2 cellular contexts compared by ENCODE assay signal in the genomic region with DNA sequence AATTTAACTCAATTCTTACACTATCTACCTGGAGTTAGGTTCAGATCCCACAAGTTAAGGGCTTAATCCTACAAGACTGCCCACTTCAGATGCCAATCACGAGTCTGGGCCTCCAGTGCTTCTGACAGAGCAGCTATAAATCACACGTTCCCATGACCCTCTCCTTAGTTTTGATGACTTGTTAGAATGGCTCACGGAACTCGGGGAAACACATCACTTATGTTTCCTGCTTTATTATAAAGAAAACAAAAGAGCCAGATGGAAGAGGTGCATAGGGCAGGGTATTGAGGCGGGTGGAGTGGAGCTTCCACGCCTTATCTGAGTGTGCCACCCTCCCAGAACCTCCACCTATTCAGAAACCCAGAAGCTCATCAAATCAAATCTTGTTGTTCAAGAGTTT.
TF ChIP-seq lines count a peak whose summit lies in the region.

No MANE protein-coding gene starts in this region.

TF ChIP-seq in SK-N-SH, 30 proteins besides CTCF, POLR2A, EP300 and RAD21:
- TF ChIP-seq, protein P1, sequence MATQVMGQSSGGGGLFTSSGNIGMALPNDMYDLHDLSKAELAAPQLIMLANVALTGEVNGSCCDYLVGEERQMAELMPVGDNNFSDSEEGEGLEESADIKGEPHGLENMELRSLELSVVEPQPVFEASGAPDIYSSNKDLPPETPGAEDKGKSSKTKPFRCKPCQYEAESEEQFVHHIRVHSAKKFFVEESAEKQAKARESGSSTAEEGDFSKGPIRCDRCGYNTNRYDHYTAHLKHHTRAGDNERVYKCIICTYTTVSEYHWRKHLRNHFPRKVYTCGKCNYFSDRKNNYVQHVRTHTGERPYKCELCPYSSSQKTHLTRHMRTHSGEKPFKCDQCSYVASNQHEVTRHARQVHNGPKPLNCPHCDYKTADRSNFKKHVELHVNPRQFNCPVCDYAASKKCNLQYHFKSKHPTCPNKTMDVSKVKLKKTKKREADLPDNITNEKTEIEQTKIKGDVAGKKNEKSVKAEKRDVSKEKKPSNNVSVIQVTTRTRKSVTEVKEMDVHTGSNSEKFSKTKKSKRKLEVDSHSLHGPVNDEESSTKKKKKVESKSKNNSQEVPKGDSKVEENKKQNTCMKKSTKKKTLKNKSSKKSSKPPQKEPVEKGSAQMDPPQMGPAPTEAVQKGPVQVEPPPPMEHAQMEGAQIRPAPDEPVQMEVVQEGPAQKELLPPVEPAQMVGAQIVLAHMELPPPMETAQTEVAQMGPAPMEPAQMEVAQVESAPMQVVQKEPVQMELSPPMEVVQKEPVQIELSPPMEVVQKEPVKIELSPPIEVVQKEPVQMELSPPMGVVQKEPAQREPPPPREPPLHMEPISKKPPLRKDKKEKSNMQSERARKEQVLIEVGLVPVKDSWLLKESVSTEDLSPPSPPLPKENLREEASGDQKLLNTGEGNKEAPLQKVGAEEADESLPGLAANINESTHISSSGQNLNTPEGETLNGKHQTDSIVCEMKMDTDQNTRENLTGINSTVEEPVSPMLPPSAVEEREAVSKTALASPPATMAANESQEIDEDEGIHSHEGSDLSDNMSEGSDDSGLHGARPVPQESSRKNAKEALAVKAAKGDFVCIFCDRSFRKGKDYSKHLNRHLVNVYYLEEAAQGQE (IDR thresholded peaks at IDR 0.05; ENCODE audit: low read depth, low read length) = no peak
- TF ChIP-seq SIN3A (IDR thresholded peaks at IDR 0.05; ENCODE audit: borderline replicate concordance, low read depth, low read length) = no peak
- TF ChIP-seq, protein P2, sequence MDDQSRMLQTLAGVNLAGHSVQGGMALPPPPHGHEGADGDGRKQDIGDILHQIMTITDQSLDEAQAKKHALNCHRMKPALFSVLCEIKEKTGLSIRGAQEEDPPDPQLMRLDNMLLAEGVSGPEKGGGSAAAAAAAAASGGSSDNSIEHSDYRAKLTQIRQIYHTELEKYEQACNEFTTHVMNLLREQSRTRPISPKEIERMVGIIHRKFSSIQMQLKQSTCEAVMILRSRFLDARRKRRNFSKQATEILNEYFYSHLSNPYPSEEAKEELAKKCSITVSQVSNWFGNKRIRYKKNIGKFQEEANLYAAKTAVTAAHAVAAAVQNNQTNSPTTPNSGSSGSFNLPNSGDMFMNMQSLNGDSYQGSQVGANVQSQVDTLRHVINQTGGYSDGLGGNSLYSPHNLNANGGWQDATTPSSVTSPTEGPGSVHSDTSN (IDR thresholded peaks at IDR 0.05) = no peak
- TF ChIP-seq FOXM1 (IDR thresholded peaks at IDR 0.05; ENCODE audit: low read depth) = no peak
- TF ChIP-seq GABPA (IDR thresholded peaks at IDR 0.05; ENCODE audit: low read depth) = no peak
- TF ChIP-seq MXI1 (IDR thresholded peaks at IDR 0.05; ENCODE audit: low read depth, low read length) = no peak
- no peak for TF ChIP-seq GATA2 (CRISPR knock-in tag; IDR thresholded peaks at IDR 0.05)
- no peak for TF ChIP-seq TEAD4 (IDR thresholded peaks at IDR 0.05; ENCODE audit: borderline replicate concordance, insufficient read depth)
- TF ChIP-seq MEF2A (IDR thresholded peaks at IDR 0.05; ENCODE audit: borderline replicate concordance, low read depth) = no peak
- no peak for TF ChIP-seq ELF1 (IDR thresholded peaks at IDR 0.05)
- TF ChIP-seq, protein P3, sequence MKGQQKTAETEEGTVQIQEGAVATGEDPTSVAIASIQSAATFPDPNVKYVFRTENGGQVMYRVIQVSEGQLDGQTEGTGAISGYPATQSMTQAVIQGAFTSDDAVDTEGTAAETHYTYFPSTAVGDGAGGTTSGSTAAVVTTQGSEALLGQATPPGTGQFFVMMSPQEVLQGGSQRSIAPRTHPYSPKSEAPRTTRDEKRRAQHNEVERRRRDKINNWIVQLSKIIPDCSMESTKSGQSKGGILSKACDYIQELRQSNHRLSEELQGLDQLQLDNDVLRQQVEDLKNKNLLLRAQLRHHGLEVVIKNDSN (IDR thresholded peaks at IDR 0.05; ENCODE audit: borderline replicate concordance, low read depth) = no peak
- TF ChIP-seq RCOR1 (IDR thresholded peaks at IDR 0.05; ENCODE audit: low read length) = no peak
- TF ChIP-seq, protein P4, sequence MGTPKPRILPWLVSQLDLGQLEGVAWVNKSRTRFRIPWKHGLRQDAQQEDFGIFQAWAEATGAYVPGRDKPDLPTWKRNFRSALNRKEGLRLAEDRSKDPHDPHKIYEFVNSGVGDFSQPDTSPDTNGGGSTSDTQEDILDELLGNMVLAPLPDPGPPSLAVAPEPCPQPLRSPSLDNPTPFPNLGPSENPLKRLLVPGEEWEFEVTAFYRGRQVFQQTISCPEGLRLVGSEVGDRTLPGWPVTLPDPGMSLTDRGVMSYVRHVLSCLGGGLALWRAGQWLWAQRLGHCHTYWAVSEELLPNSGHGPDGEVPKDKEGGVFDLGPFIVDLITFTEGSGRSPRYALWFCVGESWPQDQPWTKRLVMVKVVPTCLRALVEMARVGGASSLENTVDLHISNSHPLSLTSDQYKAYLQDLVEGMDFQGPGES (IDR thresholded peaks at IDR 0.05; ENCODE audit: low read depth, low read length) = no peak
- no peak for TF ChIP-seq SMC3 (IDR thresholded peaks at IDR 0.05; ENCODE audit: low read depth, low read length)
- no peak for TF ChIP-seq JUND (IDR thresholded peaks at IDR 0.05)
- no peak for TF ChIP-seq RXRA (IDR thresholded peaks at IDR 0.05; ENCODE audit: borderline replicate concordance, low read depth)
- no peak for TF ChIP-seq NRF1 (IDR thresholded peaks at IDR 0.05; ENCODE audit: low read depth, low read length)
- TF ChIP-seq FOSL2 (IDR thresholded peaks at IDR 0.05; ENCODE audit: borderline replicate concordance, low read depth) = no peak
- no peak for TF ChIP-seq TCF12 (IDR thresholded peaks at IDR 0.05)
- no peak for TF ChIP-seq FOXJ3 (CRISPR knock-in tag; IDR thresholded peaks at IDR 0.05)

TF ChIP-seq in SK-N-SH treated with all-trans-retinoic acid at 6 μM for 48 hours, 23 proteins besides CTCF, POLR2A, EP300 and RAD21 (continued from another document):
- TF ChIP-seq, protein P5, sequence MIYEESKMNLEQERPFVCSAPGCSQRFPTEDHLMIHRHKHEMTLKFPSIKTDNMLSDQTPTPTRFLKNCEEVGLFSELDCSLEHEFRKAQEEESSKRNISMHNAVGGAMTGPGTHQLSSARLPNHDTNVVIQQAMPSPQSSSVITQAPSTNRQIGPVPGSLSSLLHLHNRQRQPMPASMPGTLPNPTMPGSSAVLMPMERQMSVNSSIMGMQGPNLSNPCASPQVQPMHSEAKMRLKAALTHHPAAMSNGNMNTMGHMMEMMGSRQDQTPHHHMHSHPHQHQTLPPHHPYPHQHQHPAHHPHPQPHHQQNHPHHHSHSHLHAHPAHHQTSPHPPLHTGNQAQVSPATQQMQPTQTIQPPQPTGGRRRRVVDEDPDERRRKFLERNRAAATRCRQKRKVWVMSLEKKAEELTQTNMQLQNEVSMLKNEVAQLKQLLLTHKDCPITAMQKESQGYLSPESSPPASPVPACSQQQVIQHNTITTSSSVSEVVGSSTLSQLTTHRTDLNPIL (CRISPR knock-in tag; IDR thresholded peaks at IDR 0.05; ENCODE audit: low read depth) = no peak
- TF ChIP-seq TCF4 (CRISPR knock-in tag; IDR thresholded peaks at IDR 0.05; ENCODE audit: borderline replicate concordance) (no peak), ESRRG (CRISPR knock-in tag; IDR thresholded peaks at IDR 0.05) (no peak), PPARA (CRISPR knock-in tag; IDR thresholded peaks at IDR 0.05; ENCODE audit: borderline replicate concordance) (no peak), GLIS3 (CRISPR knock-in tag; IDR thresholded peaks at IDR 0.05) (no peak), ZNF8 (CRISPR knock-in tag; IDR thresholded peaks at IDR 0.05) (no peak), ZNF70 (CRISPR knock-in tag; IDR thresholded peaks at IDR 0.05) (no peak), ZFP30 (CRISPR knock-in tag; IDR thresholded peaks at IDR 0.05) (no peak), CSDC2 (CRISPR knock-in tag; IDR thresholded peaks at IDR 0.05) (no peak), ZFP3 (CRISPR knock-in tag; IDR thresholded peaks at IDR 0.05) (no peak)
- TF ChIP-seq, protein P6, sequence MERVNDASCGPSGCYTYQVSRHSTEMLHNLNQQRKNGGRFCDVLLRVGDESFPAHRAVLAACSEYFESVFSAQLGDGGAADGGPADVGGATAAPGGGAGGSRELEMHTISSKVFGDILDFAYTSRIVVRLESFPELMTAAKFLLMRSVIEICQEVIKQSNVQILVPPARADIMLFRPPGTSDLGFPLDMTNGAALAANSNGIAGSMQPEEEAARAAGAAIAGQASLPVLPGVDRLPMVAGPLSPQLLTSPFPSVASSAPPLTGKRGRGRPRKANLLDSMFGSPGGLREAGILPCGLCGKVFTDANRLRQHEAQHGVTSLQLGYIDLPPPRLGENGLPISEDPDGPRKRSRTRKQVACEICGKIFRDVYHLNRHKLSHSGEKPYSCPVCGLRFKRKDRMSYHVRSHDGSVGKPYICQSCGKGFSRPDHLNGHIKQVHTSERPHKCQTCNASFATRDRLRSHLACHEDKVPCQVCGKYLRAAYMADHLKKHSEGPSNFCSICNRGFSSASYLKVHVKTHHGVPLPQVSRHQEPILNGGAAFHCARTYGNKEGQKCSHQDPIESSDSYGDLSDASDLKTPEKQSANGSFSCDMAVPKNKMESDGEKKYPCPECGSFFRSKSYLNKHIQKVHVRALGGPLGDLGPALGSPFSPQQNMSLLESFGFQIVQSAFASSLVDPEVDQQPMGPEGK (CRISPR knock-in tag; IDR thresholded peaks at IDR 0.05; ENCODE audit: borderline replicate concordance) = no peak
- TF ChIP-seq, protein P7, sequence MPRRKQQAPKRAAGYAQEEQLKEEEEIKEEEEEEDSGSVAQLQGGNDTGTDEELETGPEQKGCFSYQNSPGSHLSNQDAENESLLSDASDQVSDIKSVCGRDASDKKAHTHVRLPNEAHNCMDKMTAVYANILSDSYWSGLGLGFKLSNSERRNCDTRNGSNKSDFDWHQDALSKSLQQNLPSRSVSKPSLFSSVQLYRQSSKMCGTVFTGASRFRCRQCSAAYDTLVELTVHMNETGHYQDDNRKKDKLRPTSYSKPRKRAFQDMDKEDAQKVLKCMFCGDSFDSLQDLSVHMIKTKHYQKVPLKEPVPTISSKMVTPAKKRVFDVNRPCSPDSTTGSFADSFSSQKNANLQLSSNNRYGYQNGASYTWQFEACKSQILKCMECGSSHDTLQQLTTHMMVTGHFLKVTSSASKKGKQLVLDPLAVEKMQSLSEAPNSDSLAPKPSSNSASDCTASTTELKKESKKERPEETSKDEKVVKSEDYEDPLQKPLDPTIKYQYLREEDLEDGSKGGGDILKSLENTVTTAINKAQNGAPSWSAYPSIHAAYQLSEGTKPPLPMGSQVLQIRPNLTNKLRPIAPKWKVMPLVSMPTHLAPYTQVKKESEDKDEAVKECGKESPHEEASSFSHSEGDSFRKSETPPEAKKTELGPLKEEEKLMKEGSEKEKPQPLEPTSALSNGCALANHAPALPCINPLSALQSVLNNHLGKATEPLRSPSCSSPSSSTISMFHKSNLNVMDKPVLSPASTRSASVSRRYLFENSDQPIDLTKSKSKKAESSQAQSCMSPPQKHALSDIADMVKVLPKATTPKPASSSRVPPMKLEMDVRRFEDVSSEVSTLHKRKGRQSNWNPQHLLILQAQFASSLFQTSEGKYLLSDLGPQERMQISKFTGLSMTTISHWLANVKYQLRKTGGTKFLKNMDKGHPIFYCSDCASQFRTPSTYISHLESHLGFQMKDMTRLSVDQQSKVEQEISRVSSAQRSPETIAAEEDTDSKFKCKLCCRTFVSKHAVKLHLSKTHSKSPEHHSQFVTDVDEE (CRISPR knock-in tag; IDR thresholded peaks at IDR 0.05) = no peak
